Comparison of ENCODE assay signal across 13 cellular contexts in the genomic region with DNA sequence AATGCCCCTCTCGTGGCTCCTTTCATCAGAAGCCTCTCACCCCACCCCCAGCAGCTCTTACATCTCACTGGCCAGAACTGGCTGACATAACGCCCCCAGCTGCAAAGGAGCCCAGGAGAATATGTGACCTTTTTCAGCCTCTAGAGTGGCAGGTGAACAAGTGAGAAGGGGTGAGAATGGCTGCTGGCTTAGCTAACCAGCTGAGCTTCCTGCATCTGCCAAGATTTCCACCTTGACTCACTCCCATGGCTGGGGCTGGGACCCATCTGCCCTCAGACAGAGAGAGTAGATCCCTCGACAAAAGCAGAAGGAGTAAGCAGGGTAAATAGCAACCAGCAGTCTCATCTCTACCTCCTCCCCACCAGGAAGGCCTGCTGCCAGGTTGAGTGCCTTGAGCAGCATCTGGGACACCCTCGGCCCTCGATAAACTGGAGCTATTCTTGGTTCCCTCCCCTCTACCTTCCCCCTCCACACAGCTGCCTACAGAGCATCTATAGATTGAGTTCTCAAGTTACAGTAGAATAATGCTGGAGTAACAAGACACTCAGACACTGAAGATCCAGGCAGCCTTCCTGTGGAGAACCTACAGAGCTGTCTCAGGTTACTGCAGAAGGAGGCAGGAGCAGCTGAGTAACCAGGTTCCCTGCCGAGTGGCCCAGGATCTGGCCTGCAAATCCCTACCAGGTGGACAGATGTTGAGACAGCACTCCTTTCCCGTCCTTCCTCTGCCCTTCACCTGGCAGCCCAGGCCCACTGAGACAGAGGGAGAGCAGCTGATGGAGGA. TPM values are rescaled to one million over a fixed set of nuclear protein-coding genes. Genes with fewer than 3 reads are reported as not detected.
DNase-seq lines count a peak whose midpoint lies in the region; ATAC-seq, FAIRE-seq and TF ChIP-seq lines count a peak whose summit lies in the region.
"Had no signal": no experiment of that assay in that cellular context is flagged by ENCODE, and none has a peak within 500 bp of the region (broad histone marks: within the 10 kb centered on the region; RNA-seq: fewer than 3 reads in every experiment).

No MANE protein-coding gene starts in this region.

- peak; percentile 50 for DNase-seq in activated CD8-positive, alpha-beta T cell treated with anti-CD3 and anti-CD28 coated beads for 36 hours
- no peak for DNase-seq in activated CD8-positive, alpha-beta T cell treated with anti-CD3 and anti-CD28 coated beads, Interleukin-2, amount 10 ng/mL, durations not matched to agents 7 days and 5 days
- DNase-seq in NCI-H510A treated with DMSO at 0.1 percent for 48 hours (lab: John Stamatoyannopoulos, UW) (peak; percentile 98), choroid plexus epithelial cell (ENCODE audit: low read depth) (peak; percentile 86), pancreas (no peak), middle frontal gyrus (ENCODE audit: extremely low spot score, low spot score) (no peak)
- DNase-seq: activated CD4-positive, alpha-beta memory T cell treated with anti-CD3 and anti-CD28 coated beads for 36 hours had no signal

- TF ChIP-seq CTCF in activated CD8-positive, alpha-beta T cell treated with anti-CD3 and anti-CD28 coated beads for 36 hours (IDR thresholded peaks at IDR 0.05) = no peak
- TF ChIP-seq CTCF in choroid plexus epithelial cell (conservative IDR thresholded peaks at IDR 0.05; ENCODE audit: low read depth, low read length) (no peak), pancreas (IDR thresholded peaks at IDR 0.05) (no peak)

- H3K27me3 Mint-ChIP-seq in activated CD8-positive, alpha-beta T cell treated with anti-CD3 and anti-CD28 coated beads for 36 hours = peaks cover under 1% of the 10 kb centered on the region
- H3K27me3 Mint-ChIP-seq in activated CD8-positive, alpha-beta T cell treated with anti-CD3 and anti-CD28 coated beads, Interleukin-2, amount 10 ng/mL, durations not matched to agents 7 days and 5 days (ENCODE audit: low read depth) = peaks cover under 1% of the 10 kb centered on the region
- H3K27me3 Mint-ChIP-seq: activated CD4-positive, alpha-beta memory T cell treated with anti-CD3 and anti-CD28 coated beads for 36 hours had no signal

- H3K36me3 Mint-ChIP-seq in activated CD8-positive, alpha-beta T cell treated with anti-CD3 and anti-CD28 coated beads for 36 hours (ENCODE audit: low read depth) = no peaks in the 10 kb centered on the region
- no peaks in the 10 kb centered on the region for H3K36me3 Mint-ChIP-seq in activated CD8-positive, alpha-beta T cell treated with anti-CD3 and anti-CD28 coated beads, Interleukin-2, amount 10 ng/mL, durations not matched to agents 7 days and 5 days (ENCODE audit: low read depth)
- H3K36me3 Mint-ChIP-seq: activated CD4-positive, alpha-beta memory T cell treated with anti-CD3 and anti-CD28 coated beads for 36 hours had no signal

- H3K9me3 ChIP-seq in thymus (ENCODE audit: control insufficient read depth) (no peaks in the 10 kb centered on the region), pancreas (no peaks in the 10 kb centered on the region)

- H3K36me3 ChIP-seq in thymus (ENCODE audit: control insufficient read depth, insufficient read depth) (no peaks in the 10 kb centered on the region), pancreas (no peaks in the 10 kb centered on the region)

- H3K27ac Mint-ChIP-seq in activated CD8-positive, alpha-beta T cell treated with anti-CD3 and anti-CD28 coated beads for 36 hours = no peak overlapping the region
- H3K27ac Mint-ChIP-seq in activated CD8-positive, alpha-beta T cell treated with anti-CD3 and anti-CD28 coated beads, Interleukin-2, amount 10 ng/mL, durations not matched to agents 7 days and 5 days = no peak overlapping the region
- H3K27ac Mint-ChIP-seq: activated CD4-positive, alpha-beta memory T cell treated with anti-CD3 and anti-CD28 coated beads for 36 hours; dendritic cell treated with granulocyte-macrophage colony-stimulating factor and Interleukin-4, amounts not matched to agents 40 ng/mL and 50 ng/mL, for 4 days had no signal

- intact Hi-C loops in activated CD8-positive, alpha-beta T cell treated with anti-CD3 and anti-CD28 coated beads for 36 hours (cut with micrococcal nuclease) = no loop called here
- intact Hi-C loops in pancreas (cut with DNase I) = no loop called here

- ATAC-seq in activated CD8-positive, alpha-beta T cell treated with anti-CD3 and anti-CD28 coated beads for 36 hours = peak; percentile 56
- no peak for ATAC-seq in activated CD8-positive, alpha-beta T cell treated with anti-CD3 and anti-CD28 coated beads, Interleukin-2, amount 10 ng/mL, durations not matched to agents 7 days and 5 days
- ATAC-seq in GM21786 (IDR thresholded peaks at IDR 0.05; ENCODE audit: unreplicated experiment) (no peak), pancreas (no peak)

- H3K4me1 Mint-ChIP-seq in activated CD8-positive, alpha-beta T cell treated with anti-CD3 and anti-CD28 coated beads for 36 hours (ENCODE audit: low read depth) = peaks cover 10% of the 10 kb centered on the region
- H3K4me1 Mint-ChIP-seq in activated CD8-positive, alpha-beta T cell treated with anti-CD3 and anti-CD28 coated beads, Interleukin-2, amount 10 ng/mL, durations not matched to agents 7 days and 5 days (ENCODE audit: low read depth) = peaks cover 30% of the 10 kb centered on the region

- CTCF ChIA-PET in activated CD8-positive, alpha-beta T cell treated with anti-CD3 and anti-CD28 coated beads for 36 hours (lab: Charles Lee) = interaction anchor here (0.8 to 1.5 kb wide), 2 partner anchors 12 to 13 kb away, joined by 3 to 8 read pairs; no protein-coding TSS in a partner anchor
- CTCF ChIA-PET in activated CD8-positive, alpha-beta T cell treated with anti-CD3 and anti-CD28 coated beads, Interleukin-2, amount 10 ng/mL, durations not matched to agents 7 days and 5 days (lab: Charles Lee) = interaction anchor here (1.0 to 2.2 kb wide), 3 partner anchors 12 to 67 kb away, joined by 3 to 10 read pairs (median 6); no protein-coding TSS in a partner anchor

- H3K4me1 ChIP-seq in thymus (ENCODE audit: control insufficient read depth, insufficient read depth, low read length) (peaks cover 5% of the 10 kb centered on the region), pancreas (no peaks in the 10 kb centered on the region)

- H3K27me3 ChIP-seq in thymus (ENCODE audit: control insufficient read depth, insufficient read depth) (no peaks in the 10 kb centered on the region), pancreas (no peaks in the 10 kb centered on the region)

- no peak for FAIRE-seq in pancreas (lab: Jason Lieb, UNC)

- POLR2A ChIA-PET in activated CD8-positive, alpha-beta T cell treated with anti-CD3 and anti-CD28 coated beads for 36 hours (lab: Charles Lee) = interaction anchor here (0.8 to 1.1 kb wide), 2 partner anchors 18 to 21 kb away, joined by 3 read pairs; a partner anchor contains a TSS
- POLR2A ChIA-PET in activated CD8-positive, alpha-beta T cell treated with anti-CD3 and anti-CD28 coated beads, Interleukin-2, amount 10 ng/mL, durations not matched to agents 7 days and 5 days (lab: Charles Lee) = no interaction called here

- H3K27ac ChIP-seq in thymus (ENCODE audit: low read depth) (peak overlapping the region; percentile 8), pancreas (no peak overlapping the region)

- WGBS in thymus = 60% methylated on average over 7 of the region's 7 CpGs
- 37 to 42% methylated on average over 7 of the region's 7 CpGs for WGBS in pancreas, 2 donors

- no peaks in the 10 kb centered on the region for H3K9me3 Mint-ChIP-seq in activated CD8-positive, alpha-beta T cell treated with anti-CD3 and anti-CD28 coated beads for 36 hours
- no peaks in the 10 kb centered on the region for H3K9me3 Mint-ChIP-seq in activated CD8-positive, alpha-beta T cell treated with anti-CD3 and anti-CD28 coated beads, Interleukin-2, amount 10 ng/mL, durations not matched to agents 7 days and 5 days (ENCODE audit: insufficient read depth)
- H3K9me3 Mint-ChIP-seq: activated CD4-positive, alpha-beta memory T cell treated with anti-CD3 and anti-CD28 coated beads for 36 hours; dendritic cell treated with granulocyte-macrophage colony-stimulating factor and Interleukin-4, amounts not matched to agents 40 ng/mL and 50 ng/mL, for 4 days had no signal

- H3K4me3 ChIP-seq in choroid plexus epithelial cell (ENCODE audit: low read depth, low read length) = no peak overlapping the region
- no peak overlapping the region for H3K4me3 ChIP-seq in thymus (ENCODE audit: low read length)
- H3K4me3 ChIP-seq in pancreas = no peak overlapping the region

- no peak overlapping the region for H3K4me3 Mint-ChIP-seq in activated CD8-positive, alpha-beta T cell treated with anti-CD3 and anti-CD28 coated beads for 36 hours
- H3K4me3 Mint-ChIP-seq in activated CD8-positive, alpha-beta T cell treated with anti-CD3 and anti-CD28 coated beads, Interleukin-2, amount 10 ng/mL, durations not matched to agents 7 days and 5 days = no peak overlapping the region
- H3K4me3 Mint-ChIP-seq: activated CD4-positive, alpha-beta memory T cell treated with anti-CD3 and anti-CD28 coated beads for 36 hours; dendritic cell treated with granulocyte-macrophage colony-stimulating factor and Interleukin-4, amounts not matched to agents 40 ng/mL and 50 ng/mL, for 4 days had no signal

RNA-seq across cellular contexts. Expression of a gene that starts 15.5 kb away (rescaled TPM):
- under 1 TPM in 1 of 2 experiments, not detected in 1; 0.95 TPM for total RNA-seq in activated CD8-positive, alpha-beta T cell treated with anti-CD3 and anti-CD28 coated beads for 36 hours
- not detected for total RNA-seq in activated CD8-positive, alpha-beta T cell treated with anti-CD3 and anti-CD28 coated beads, Interleukin-2, amount 10 ng/mL, durations not matched to agents 7 days and 5 days
- 0.09 TPM for polyA plus RNA-seq in thymus
- total RNA-seq in pancreas = 1 to 10 TPM; 1.3 to 3.3 (median 2.7) TPM
- polyA plus RNA-seq in pancreas = 1 to 10 TPM; 1.2 to 1.7 TPM
- total RNA-seq: liver, urinary bladder had no signal
- polyA plus RNA-seq: AG04450, liver, urinary bladder had no signal

RNA-seq across cellular contexts. Expression of a gene that starts 19.6 kb away (rescaled TPM):
- not detected for total RNA-seq in activated CD8-positive, alpha-beta T cell treated with anti-CD3 and anti-CD28 coated beads for 36 hours
- total RNA-seq in activated CD8-positive, alpha-beta T cell treated with anti-CD3 and anti-CD28 coated beads, Interleukin-2, amount 10 ng/mL, durations not matched to agents 7 days and 5 days = not detected
- polyA plus RNA-seq in thymus (not detected), pancreas (not detected)
- not detected for total RNA-seq in pancreas
- total RNA-seq: activated CD4-positive, alpha-beta memory T cell treated with anti-CD3 and anti-CD28 coated beads for 36 hours; liver; urinary bladder had no signal
- polyA plus RNA-seq: AG04450, liver, urinary bladder had no signal

RNA-seq across cellular contexts. Expression of a gene that starts 21.6 kb away (rescaled TPM):
- not detected for total RNA-seq in activated CD8-positive, alpha-beta T cell treated with anti-CD3 and anti-CD28 coated beads for 36 hours
- not detected for total RNA-seq in activated CD8-positive, alpha-beta T cell treated with anti-CD3 and anti-CD28 coated beads, Interleukin-2, amount 10 ng/mL, durations not matched to agents 7 days and 5 days
- polyA plus RNA-seq in thymus (0.05 TPM), pancreas (not detected)
- not detected for total RNA-seq in pancreas
- total RNA-seq: activated CD4-positive, alpha-beta memory T cell treated with anti-CD3 and anti-CD28 coated beads for 36 hours; liver; urinary bladder had no signal
- polyA plus RNA-seq: AG04450, liver, urinary bladder had no signal

RNA-seq across cellular contexts. Expression of a gene that starts 37.7 kb away (rescaled TPM):
- total RNA-seq in activated CD8-positive, alpha-beta T cell treated with anti-CD3 and anti-CD28 coated beads for 36 hours = under 1 TPM in 1 of 2 experiments, not detected in 1; 0.23 TPM
- total RNA-seq in activated CD8-positive, alpha-beta T cell treated with anti-CD3 and anti-CD28 coated beads, Interleukin-2, amount 10 ng/mL, durations not matched to agents 7 days and 5 days = under 1 TPM in 1 of 2 experiments, not detected in 1; 0.16 TPM
- 0.57 TPM for polyA plus RNA-seq in thymus
- under 1 TPM in 5 of 6 donors, not detected in 1; 0.13 to 0.53 (median 0.40) TPM for total RNA-seq in pancreas
- under 1 TPM; 0.30 to 0.31 TPM for polyA plus RNA-seq in pancreas

RNA-seq across cellular contexts. Expression of a gene that starts 39.9 kb away (rescaled TPM):
- not detected for total RNA-seq in activated CD8-positive, alpha-beta T cell treated with anti-CD3 and anti-CD28 coated beads for 36 hours
- not detected for total RNA-seq in activated CD8-positive, alpha-beta T cell treated with anti-CD3 and anti-CD28 coated beads, Interleukin-2, amount 10 ng/mL, durations not matched to agents 7 days and 5 days
- 0.21 TPM for polyA plus RNA-seq in thymus
- 1 to 10 TPM in 1 of 6 donors, under 1 TPM in 3, not detected in 2; 0.41 to 1.3 (median 0.53) TPM for total RNA-seq in pancreas
- under 1 TPM in 1 of 2 donors, not detected in 1; 0.12 TPM for polyA plus RNA-seq in pancreas
- total RNA-seq: activated CD4-positive, alpha-beta memory T cell treated with anti-CD3 and anti-CD28 coated beads for 36 hours; urinary bladder had no signal

Comparison
In these comparisons a context has a peak if more than half of its experiments do, and no peak if none do; other contexts are left out.
1. DNase-seq: peak in activated CD8-positive, alpha-beta T cell treated with anti-CD3 and anti-CD28 coated beads for 36 hours (single experiment), NCI-H510A treated with DMSO at 0.1 percent for 48 hours (single experiment) and choroid plexus epithelial cell (single experiment); none in activated CD8-positive, alpha-beta T cell treated with anti-CD3 and anti-CD28 coated beads, Interleukin-2, amount 10 ng/mL, durations not matched to agents 7 days and 5 days (single experiment), pancreas (0 of 6) and middle frontal gyrus (single experiment).